8 cellular contexts compared by ENCODE assay signal in genomic region chr10:79070091-79070610, GRCh38. TPM values are rescaled to one million over a fixed set of nuclear protein-coding genes. Genes with fewer than 3 reads are reported as not detected.
DNase-seq lines count a peak whose midpoint lies in the region; ATAC-seq, FAIRE-seq and TF ChIP-seq lines count a peak whose summit lies in the region.

No MANE protein-coding gene starts in this region.

- CTCF ChIA-PET in A549 (lab: Yijun Ruan, JAX): interaction anchor here (1.2 to 34.5 kb wide), 4 partner anchors 57 to 132 kb away, joined by 3 to 373 read pairs (median 5); no protein-coding TSS in a partner anchor

- no peak for TF ChIP-seq CTCF in A549 (IDR thresholded peaks at IDR 0.05)

- POLR2A ChIA-PET in A549 (lab: Yijun Ruan, JAX): interaction anchor here (1.4 to 7.1 kb wide), 2 partner anchors 41 to 96 kb away, joined by 3 to 42 read pairs; no protein-coding TSS in a partner anchor

- H3K9me3 ChIP-seq in A549: no peaks in the 10 kb centered on the region

- H3K4me3 ChIP-seq in A549 (peak overlapping the region; percentile 96), iPS-11a (ENCODE audit: low read depth, low read length) (peak overlapping the region; percentile 85), skeletal muscle cell (ENCODE audit: low read depth, low read length) (peak overlapping the region; percentile 98)

- H3K4me1 ChIP-seq in A549: peaks cover 50% of the 10 kb centered on the region

- H3K4me2 ChIP-seq in A549: peak overlapping the region; percentile 98

- H3K27ac ChIP-seq in A549: peak overlapping the region; percentile 91 to 98

- ATAC-seq in A549: peak in 1 of 2 experiments; percentile 0; a peak in 2 of 6 replicates

- no peak for DNase-seq in A549 (ENCODE audit: low read depth in 1 of 2, low spot score in 1 of 2)
- peak; percentile 32 for DNase-seq in HCEC 1CT
- DNase-seq in astrocyte of the hippocampus (ENCODE audit: low read depth, low spot score): peak; percentile 86
- no peak for DNase-seq in skeletal muscle cell (ENCODE audit: low read depth)
- DNase-seq in NCI-H2029 (lab: John Stamatoyannopoulos, UW): no peak
- no peak for DNase-seq in NCI-H1436 treated with DMSO at 0.1 percent for 48 hours (lab: John Stamatoyannopoulos, UW)
- DNase-seq in NCI-H1694 treated with DMSO at 0.1 percent for 48 hours (lab: John Stamatoyannopoulos, UW): no peak

- 0% methylated on average over 10 of the region's 54 CpGs for WGBS in A549 (ENCODE audit: missing lambda C conversion rate)

- TF ChIP-seq RAD21 in A549 (conservative IDR thresholded peaks at IDR 0.05 in 1 of 2, IDR thresholded peaks at IDR 0.05 in 1 of 2): no peak

- TF ChIP-seq POLR2A in A549 (IDR thresholded peaks at IDR 0.05; ENCODE audit: low read length): no peak

- TF ChIP-seq EP300 in A549 (IDR thresholded peaks at IDR 0.05): no peak

- no peak for FAIRE-seq in A549 (lab: Jason Lieb, UNC)

TF ChIP-seq in A549, 52 proteins besides CTCF, POLR2A, EP300 and RAD21:
- TF ChIP-seq MAFK (IDR thresholded peaks at IDR 0.05; ENCODE audit: partially characterized antibody) (no peak), TP53 (CRISPR knock-in tag; IDR thresholded peaks at IDR 0.05) (no peak), HDAC2 (IDR thresholded peaks at IDR 0.05) (no peak)

RNA-seq across cellular contexts. Expression of gene ZMIZ1, which starts 1.4 kb away (rescaled TPM):
- polyA plus RNA-seq in A549 (2011; rRNA removed) (8.1 and 14.7 TPM in 2 replicates), A549 (2017; fragmentation: RNase III; extraction: RNeasy Plus Mini Kit Qiagen cat#74134 plus additional on column Dnase treatment) (29.1 to 30.3 TPM (median 30.1 TPM) in 3 replicates)
- 31.6 and 42.1 TPM in 2 replicates for polyA plus RNA-seq in A549 (2012; cell fraction: cytosol; rRNA removed)
- polyA plus RNA-seq in A549 (2012; cell fraction: nucleus; rRNA removed): 63.3 and 68.3 TPM in 2 replicates
- polyA minus RNA-seq in A549 (2011; rRNA and poly(A)+ RNA removed): 16.1 and 17.8 TPM in 2 replicates

Comparison
In these comparisons a context has a peak if more than half of its experiments do, and no peak if none do; other contexts are left out.
1. DNase-seq: peak in HCEC 1CT (single experiment) and astrocyte of the hippocampus (single experiment); none in A549 (0 of 2), skeletal muscle cell (single experiment), NCI-H2029 (single experiment), NCI-H1436 treated with DMSO at 0.1 percent for 48 hours (single experiment) and NCI-H1694 treated with DMSO at 0.1 percent for 48 hours (single experiment).
2. Peak in every context shown above with its lines, with median percentiles within 50 percentile points of each other: H3K4me3 ChIP-seq.